18 cellular contexts compared by ENCODE assay signal in the genomic region with DNA sequence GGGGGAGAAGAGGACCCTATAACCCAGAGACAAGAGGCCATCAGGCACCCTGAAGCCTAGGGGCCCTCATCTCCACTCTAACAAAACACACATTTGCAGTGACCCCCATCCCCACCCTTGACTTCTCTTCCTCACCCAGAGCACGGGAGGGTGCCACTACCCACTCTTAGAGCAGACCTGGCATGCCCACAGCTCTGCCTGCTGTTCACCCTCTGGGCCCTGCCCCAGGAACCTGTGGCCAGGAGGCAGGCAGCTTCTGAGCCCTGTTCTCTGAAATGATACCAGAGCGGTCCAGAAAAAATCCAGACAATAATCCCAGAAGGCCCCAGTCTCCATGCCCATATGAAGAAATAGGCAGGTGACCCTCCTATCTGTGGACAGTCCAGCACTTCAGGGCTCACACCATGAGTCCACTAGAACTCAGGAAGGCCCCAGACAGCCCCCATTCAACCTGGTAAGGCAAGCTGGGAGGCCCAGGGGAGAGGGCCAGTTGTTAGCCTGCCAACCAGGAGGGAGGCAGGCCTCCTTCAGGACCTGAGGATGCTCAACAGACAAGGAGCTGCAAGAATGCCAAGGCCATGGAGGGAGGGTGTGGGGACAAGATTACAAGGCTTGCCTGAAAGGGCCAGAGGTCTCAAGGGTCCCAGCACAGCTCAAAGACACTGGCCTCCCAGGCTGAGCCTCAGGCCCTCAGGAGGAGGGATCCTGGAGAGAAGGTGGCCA.
DNase-seq lines count a peak whose midpoint lies in the region; ATAC-seq, FAIRE-seq and TF ChIP-seq lines count a peak whose summit lies in the region.
"Had no signal": no experiment of that assay in that cellular context is flagged by ENCODE, and none has a peak within 500 bp of the region (broad histone marks: within the 10 kb centered on the region; RNA-seq: fewer than 3 reads in every experiment).

No MANE protein-coding gene starts in this region.

- no peak overlapping the region for H3K23ac ChIP-seq in H1 (ENCODE audit: insufficient read length)

- H2AK5ac ChIP-seq in H1 (ENCODE audit: low read depth, low read length): no peak overlapping the region

- H3K9me3 Mint-ChIP-seq in HFFc6: no peaks in the 10 kb centered on the region
- H3K9me3 Mint-ChIP-seq: CD4-positive, CD25-positive, alpha-beta regulatory T cell; GM23338; natural killer cell treated with Interleukin-12 subunit alpha and Interleukin-12 subunit beta and Interleukin-15 and Interleukin-18, amount 100 ng/mL, for 72 hours had no signal

- no peak for TF ChIP-seq CTCF in HFFc6 (IDR thresholded peaks at IDR 0.05)
- no peak for TF ChIP-seq CTCF in H1 (IDR thresholded peaks at IDR 0.05; ENCODE audit: control extremely low read depth in 1 of 3, insufficient read depth in 1 of 3, low read depth in 1 of 3, low read length in 3 of 3)

- ATAC-seq in HG03439 (IDR thresholded peaks at IDR 0.05; ENCODE audit: unreplicated experiment): no peak
- no peak for ATAC-seq in esophagus mucosa
- ATAC-seq: activated CD4-positive, alpha-beta T cell treated with anti-CD3 and anti-CD28 coated beads for 36 hours; natural killer cell treated with Interleukin-12 subunit alpha and Interleukin-12 subunit beta and Interleukin-15 and Interleukin-18, amount 100 ng/mL, for 72 hours had no signal

- peaks cover 6% of the 10 kb centered on the region; the same call in 1 of the 2 replicates for H3K36me3 Mint-ChIP-seq in HFFc6 (ENCODE audit: low read depth)
- H3K36me3 Mint-ChIP-seq: CD4-positive, CD25-positive, alpha-beta regulatory T cell; natural killer cell treated with Interleukin-12 subunit alpha and Interleukin-12 subunit beta and Interleukin-15 and Interleukin-18, amount 100 ng/mL, for 72 hours had no signal

- H3K27me3 Mint-ChIP-seq in HFFc6 (ENCODE audit: insufficient read depth): peaks cover 5% of the 10 kb centered on the region

- peaks cover 97% of the 10 kb centered on the region for H3K4me1 Mint-ChIP-seq in HFFc6 (ENCODE audit: low read depth)
- H3K4me1 Mint-ChIP-seq: activated CD4-positive, alpha-beta T cell treated with anti-CD3 and anti-CD28 coated beads for 36 hours had no signal

- FAIRE-seq in H1 (lab: Jason Lieb, UNC): no peak
- FAIRE-seq: GM12892 had no signal

- H2BK20ac ChIP-seq in H1 (ENCODE audit: low read length): no peak overlapping the region

- H3K4me3 ChIP-seq in H1 (ENCODE audit: extremely low read depth in 1 of 4, insufficient read depth in 2 of 4, low read depth in 3 of 4, low read length in 4 of 4): no peak overlapping the region
- H3K4me3 ChIP-seq in mesodermal cell (ENCODE audit: extremely low read depth, insufficient read depth, low read length, poor library complexity, severe bottlenecking): no peak overlapping the region
- H3K4me3 ChIP-seq in stomach smooth muscle (ENCODE audit: low read length in 2 of 2): peak overlapping the region; percentile 14 to 58
- H3K4me3 ChIP-seq: GM23338 had no signal

- TF ChIP-seq POLR2A in H1 (IDR thresholded peaks at IDR 0.05; ENCODE audit: control extremely low read depth in 1 of 2, low read depth in 2 of 2, low read length in 2 of 2): no peak

- no peak overlapping the region for H4K91ac ChIP-seq in H1 (replicated peaks; ENCODE audit: insufficient read length, low read length)

- POLR2A ChIA-PET in H1 (lab: Charles Lee; ENCODE audit: partially characterized antibody): interaction anchor here (1.3 kb wide), 1 partner anchor 52 kb away, joined by 3 read pairs; no protein-coding TSS in a partner anchor

- no peak overlapping the region for H2BK120ac ChIP-seq in H1 (replicated peaks; ENCODE audit: low read depth, low read length)

- H3K4me3 Mint-ChIP-seq in HFFc6: no peak overlapping the region
- H3K4me3 Mint-ChIP-seq: activated CD4-positive, alpha-beta T cell treated with anti-CD3 and anti-CD28 coated beads for 36 hours; CD4-positive, CD25-positive, alpha-beta regulatory T cell; GM23338; natural killer cell treated with Interleukin-12 subunit alpha and Interleukin-12 subunit beta and Interleukin-15 and Interleukin-18, amount 100 ng/mL, for 72 hours had no signal

- no peak overlapping the region for H3K9ac ChIP-seq in H1 (replicated peaks in 1 of 4; ENCODE audit: extremely low read depth in 1 of 4, low read depth in 3 of 4, low read length in 3 of 4)
- H3K9ac ChIP-seq in stomach smooth muscle (ENCODE audit: low read length in 2 of 2): peak overlapping the region; percentile 64 to 84

- no peak overlapping the region for H3K4me2 ChIP-seq in H1 (ENCODE audit: insufficient read depth in 1 of 2, low read depth in 2 of 2, low read length in 2 of 2)
- H3K4me2 ChIP-seq: GM23338 had no signal

- no peaks in the 10 kb centered on the region for H3K79me2 ChIP-seq in H1 (ENCODE audit: control insufficient read depth in 1 of 2, insufficient read depth in 2 of 2, low read length in 2 of 2)

- H4K20me1 ChIP-seq in H1 (replicated peaks in 1 of 2; ENCODE audit: control insufficient read depth in 1 of 2, insufficient read depth in 2 of 2, low read length in 2 of 2): no peaks in the 10 kb centered on the region

- no peaks in the 10 kb centered on the region for H3K79me1 ChIP-seq in H1 (ENCODE audit: low read depth, low read length)

- H3K27ac Mint-ChIP-seq in HFFc6: peak overlapping the region; percentile 84
- H3K27ac Mint-ChIP-seq: activated CD4-positive, alpha-beta T cell treated with anti-CD3 and anti-CD28 coated beads for 36 hours; natural killer cell treated with Interleukin-12 subunit alpha and Interleukin-12 subunit beta and Interleukin-15 and Interleukin-18, amount 100 ng/mL, for 72 hours had no signal

- 97% methylated on average over 2 of the region's 2 CpGs; no CpG with 5 or more reads in 1 of the 2 experiments for WGBS in H1 (ENCODE audit: extremely low coverage in 1 of 2, insufficient coverage in 1 of 2, insufficient read length in 1 of 2, insufficient replicate concordance in 2 of 2, low coverage in 1 of 2, low lambda C conversion rate in 2 of 2, missing lambda C conversion rate in 1 of 2), 2 experiments
- WGBS in mesodermal cell (ENCODE audit: insufficient coverage in 2 of 2), 2 experiments: 89 to 100% methylated on average over 2 of the region's 2 CpGs

- no peak overlapping the region for H3K14ac ChIP-seq in H1 (ENCODE audit: insufficient read length)

- H3K4me1 ChIP-seq in H1 (replicated peaks in 1 of 4; ENCODE audit: control insufficient read depth in 3 of 4, insufficient read depth in 4 of 4, low read length in 3 of 4) (peaks cover 0 to 11% (median 4%) of the 10 kb centered on the region in 4 experiments; a peak in 3 of 7 replicates), mesodermal cell (ENCODE audit: control insufficient read depth, insufficient read depth, low read length, poor library complexity, severe bottlenecking) (peaks cover 44% of the 10 kb centered on the region), stomach smooth muscle (ENCODE audit: control insufficient read depth, insufficient read depth, low read length) (peaks cover 95% of the 10 kb centered on the region)

- no peaks in the 10 kb centered on the region for H3K27me3 ChIP-seq in H1 (replicated peaks in 1 of 4; ENCODE audit: control insufficient read depth in 3 of 4, extremely low read depth in 1 of 4, insufficient read depth in 3 of 4, low read length in 3 of 4)
- no peaks in the 10 kb centered on the region for H3K27me3 ChIP-seq in stomach smooth muscle (ENCODE audit: control insufficient read depth in 1 of 2, insufficient read depth in 2 of 2, low read length in 2 of 2)

- no peak overlapping the region for H3K4ac ChIP-seq in H1 (replicated peaks; ENCODE audit: insufficient read length, low read depth, low read length)

- H2BK5ac ChIP-seq in H1 (ENCODE audit: low read depth, low read length): no peak overlapping the region

- TF ChIP-seq RAD21 in H1 (IDR thresholded peaks at IDR 0.05 in 1 of 2, conservative IDR thresholded peaks at IDR 0.05 in 1 of 2; ENCODE audit: low read depth in 2 of 2, low read length in 2 of 2): no peak

- H3K9me3 ChIP-seq in H1 (ENCODE audit: insufficient read depth in 2 of 2, low read depth in 1 of 2, low read length in 1 of 2) (no peaks in the 10 kb centered on the region), mesodermal cell (ENCODE audit: control insufficient read depth, low read length) (no peaks in the 10 kb centered on the region), stomach smooth muscle (ENCODE audit: control insufficient read depth in 2 of 2, low read length in 2 of 2) (no peaks in the 10 kb centered on the region)

- DNase-seq in HFFc6: no peak
- no peak for DNase-seq in H1 (ENCODE audit: low read depth in 1 of 2, low spot score in 2 of 2)
- DNase-seq in germinal center (ENCODE audit: low spot score): no peak
- DNase-seq in MV-4-11 (lab: John Stamatoyannopoulos, UW): no peak
- DNase-seq: activated CD4-positive, alpha-beta T cell treated with anti-CD3 and anti-CD28 coated beads for 36 hours; activated T-cell treated with anti-CD3 and anti-CD28 coated beads, Interleukin-2, amount 50 U/mL, for 48 hours; CD4-positive, CD25-positive, alpha-beta regulatory T cell; EL; NCI-H226; OCI-M1; T-helper 1 cell had no signal

- H4K5ac ChIP-seq in H1 (ENCODE audit: insufficient read length, low read depth, low read length): no peak overlapping the region

- 0 out of 2 replicates have a peak overlapping the region, but pooled peaks have one; percentile 37 for H2BK15ac ChIP-seq in H1 (ENCODE audit: low read length)

- CTCF ChIA-PET in H1 (lab: Charles Lee; ENCODE audit: partially characterized antibody): interaction anchor here (0.8 to 8.1 kb wide), 8 partner anchors 9 to 146 kb away, joined by 3 to 82 read pairs (median 3); no protein-coding TSS in a partner anchor

- H3K27ac ChIP-seq in H1 (ENCODE audit: low read depth, low read length) (no peak overlapping the region; the same call in 1 of the 2 replicates), mesodermal cell (ENCODE audit: low read depth, low read length, severe bottlenecking) (peak overlapping the region; percentile 53), stomach smooth muscle (ENCODE audit: low read length) (peak overlapping the region; percentile 99)

- H4K8ac ChIP-seq in H1 (ENCODE audit: extremely low read depth, insufficient read depth, low read length): no peak overlapping the region

- no peak overlapping the region for H3K56ac ChIP-seq in H1 (replicated peaks; ENCODE audit: insufficient read length, low read depth, low read length)

- H3K18ac ChIP-seq in H1 (ENCODE audit: extremely low read depth, low read length): no peak overlapping the region

- no peaks in the 10 kb centered on the region for H3K23me2 ChIP-seq in H1 (ENCODE audit: low read depth, low read length)

- H3K36me3 ChIP-seq in H1 (ENCODE audit: control insufficient read depth in 2 of 4, insufficient read depth in 4 of 4, low read length in 3 of 4) (no peaks in the 10 kb centered on the region), mesodermal cell (ENCODE audit: control insufficient read depth, insufficient read depth, low read length) (no peaks in the 10 kb centered on the region), stomach smooth muscle (ENCODE audit: control insufficient read depth in 2 of 2, insufficient read depth in 2 of 2, low read length in 2 of 2) (peaks cover 11 to 12% of the 10 kb centered on the region in 2 donors)

- no peak for TF ChIP-seq EP300 in H1 (IDR thresholded peaks at IDR 0.05; ENCODE audit: borderline replicate concordance in 1 of 2, low read depth in 2 of 2, low read length in 2 of 2)

- no peak overlapping the region for H2BK12ac ChIP-seq in H1 (ENCODE audit: low read depth, low read length)

- no peak overlapping the region for H2AFZ ChIP-seq in H1 (ENCODE audit: low read length)
- H2AFZ ChIP-seq: GM23338 had no signal

Comparison
In these comparisons a context has a peak if more than half of its experiments do, and no peak if none do; other contexts are left out.
1. H3K4me3 ChIP-seq: peak in stomach smooth muscle (2 of 2); none in H1 (0 of 4) and mesodermal cell (single experiment).
2. H3K9ac ChIP-seq: peak in stomach smooth muscle (2 of 2); none in H1 (0 of 4).